Comparison of ENCODE assay signal across 23 cellular contexts in genomic region chr11:76307978-76308747, GRCh38.
DNase-seq lines count a peak whose midpoint lies in the region; ATAC-seq, FAIRE-seq and TF ChIP-seq lines count a peak whose summit lies in the region.
"Had no signal": no experiment of that assay in that cellular context is flagged by ENCODE, and none has a peak within 500 bp of the region (broad histone marks: within the 10 kb centered on the region; RNA-seq: fewer than 3 reads in every experiment).

No MANE protein-coding gene starts in this region.

- no peak overlapping the region for H3K27ac Mint-ChIP-seq in GM23338
- H3K27ac Mint-ChIP-seq in stimulated activated memory B cell treated with anti-CD40 and anti-IgM and Interleukin-4, amounts not matched to agents 10 μg/mL and 1 μg/mL and 100 μg/mL, for 72 hours, result no peak overlapping the region
- H3K27ac Mint-ChIP-seq: IgD-negative memory B cell had no signal

- no peaks in the 10 kb centered on the region for H4K20me1 ChIP-seq in GM23338 (replicated peaks; ENCODE audit: insufficient read depth)
- H4K20me1 ChIP-seq in K562 (replicated peaks; ENCODE audit: control insufficient read depth, insufficient read depth, low read length), result 0 out of 2 replicates have a peak, but pooled peaks cover 2% of the 10 kb centered on the region
- no peaks in the 10 kb centered on the region for H4K20me1 ChIP-seq in osteoblast (ENCODE audit: insufficient read depth, low read length)
- H4K20me1 ChIP-seq in OCI-LY7 (ENCODE audit: insufficient read depth, low read length), result no peaks in the 10 kb centered on the region

- TF ChIP-seq EP300 in K562 (IDR thresholded peaks at IDR 0.05; ENCODE audit: low read length), result no peak

- DNase-seq in GM23338 (ENCODE audit: low spot score), result no peak
- DNase-seq in HTR-8/SVneo (ENCODE audit: insufficient read length, low spot score), result no peak
- no peak for DNase-seq in K562 (ENCODE audit: extremely low read depth in 1 of 4, low spot score in 3 of 4)
- peak; percentile 47 for DNase-seq in osteoblast (ENCODE audit: insufficient read length, low spot score, missing footprints)
- DNase-seq in OCI-LY7 (ENCODE audit: low spot score), result no peak
- DNase-seq: BE2C; C1 segment of cervical spinal cord; Caco-2; CD4-positive, CD25-positive, alpha-beta regulatory T cell; DMS153; DMS79; GDM1; GM23248 had no signal

- ATAC-seq in GM23338, result peak; percentile 56
- no peak for ATAC-seq in K562
- no peak for ATAC-seq in stimulated activated memory B cell treated with anti-CD40 and anti-IgM and Interleukin-4, amounts not matched to agents 10 μg/mL and 1 μg/mL and 100 μg/mL, for 72 hours
- no peak for ATAC-seq in SK-N-SH treated with all-trans-retinoic acid at 6 μM for 48 hours
- ATAC-seq: HCT116, HepG2 had no signal

- no peaks in the 10 kb centered on the region for H3F3A ChIP-seq in GM23338 (replicated peaks; ENCODE audit: low read depth)

- H3K27me3 Mint-ChIP-seq in GM23338 (ENCODE audit: insufficient read depth, low read depth, poor library complexity), result peaks cover 14% of the 10 kb centered on the region
- peaks cover 28% of the 10 kb centered on the region for H3K27me3 Mint-ChIP-seq in stimulated activated memory B cell treated with anti-CD40 and anti-IgM and Interleukin-4, amounts not matched to agents 10 μg/mL and 1 μg/mL and 100 μg/mL, for 72 hours

- FAIRE-seq in HTR-8/SVneo (lab: Jason Lieb, UNC), result peak; percentile 33
- no peak for FAIRE-seq in K562 (lab: Jason Lieb, UNC)
- FAIRE-seq: D721Med, GM12892, GM18507, H54, HepG2 had no signal

- H3K9me1 ChIP-seq in K562 (ENCODE audit: control insufficient read depth, insufficient read depth, low read length), result no peaks in the 10 kb centered on the region

- H3K79me2 ChIP-seq in GM23338 (replicated peaks; ENCODE audit: insufficient read depth) (no peaks in the 10 kb centered on the region), K562 (ENCODE audit: control insufficient read depth, insufficient read depth, low read length) (no peaks in the 10 kb centered on the region), osteoblast (ENCODE audit: insufficient read depth, low read length) (no peaks in the 10 kb centered on the region), OCI-LY7 (ENCODE audit: insufficient read depth, low read depth, low read length) (no peaks in the 10 kb centered on the region)

- BruUV-seq in K562 (replicated peaks; lab: Mats Ljungman, UMichigan) (no TSS peak), OCI-LY7 (replicated peaks; lab: Mats Ljungman, UMichigan) (no TSS peak)

- H3K27ac ChIP-seq in GM23338 (ENCODE audit: low read depth), result no peak overlapping the region
- no peak overlapping the region for H3K27ac ChIP-seq in K562 (ENCODE audit: extremely low read depth, low read depth, low read length)
- no peak overlapping the region for H3K27ac ChIP-seq in osteoblast (ENCODE audit: low read depth, low read length)
- no peak overlapping the region for H3K27ac ChIP-seq in OCI-LY7 (ENCODE audit: low read depth, low read length, poor library complexity, severe bottlenecking)
- H3K27ac ChIP-seq: GM23248 had no signal

- no peaks in the 10 kb centered on the region for H3K36me3 Mint-ChIP-seq in GM23338 (ENCODE audit: low read depth)
- H3K36me3 Mint-ChIP-seq in stimulated activated memory B cell treated with anti-CD40 and anti-IgM and Interleukin-4, amounts not matched to agents 10 μg/mL and 1 μg/mL and 100 μg/mL, for 72 hours, result no peaks in the 10 kb centered on the region
- H3K36me3 Mint-ChIP-seq: CD8-positive, alpha-beta memory T cell had no signal

- H3K4me3 ChIP-seq in GM23338, result no peak overlapping the region
- H3K4me3 ChIP-seq in K562, result no peak overlapping the region
- no peak overlapping the region for H3K4me3 ChIP-seq in osteoblast (ENCODE audit: insufficient read depth, low read length)
- no peak overlapping the region for H3K4me3 ChIP-seq in OCI-LY7 (ENCODE audit: low read depth, low read length, poor library complexity, severe bottlenecking)
- H3K4me3 ChIP-seq: GM23248 had no signal

- H2AFZ ChIP-seq in GM23338 (no peak overlapping the region), K562 (ENCODE audit: low read depth, low read length) (no peak overlapping the region), osteoblast (ENCODE audit: low read length) (no peak overlapping the region), OCI-LY7 (ENCODE audit: low read length) (no peak overlapping the region)
- H2AFZ ChIP-seq: GM23248 had no signal

- in situ Hi-C loops in K562 (cut with MboI), result no loop called here

- WGBS in K562 (ENCODE audit: insufficient coverage, low coverage, missing lambda C conversion rate), result 6% methylated on average over 6 of the region's 6 CpGs

- peaks cover 12% of the 10 kb centered on the region for H3K4me1 Mint-ChIP-seq in GM23338
- H3K4me1 Mint-ChIP-seq in stimulated activated memory B cell treated with anti-CD40 and anti-IgM and Interleukin-4, amounts not matched to agents 10 μg/mL and 1 μg/mL and 100 μg/mL, for 72 hours, result no peaks in the 10 kb centered on the region
- H3K4me1 Mint-ChIP-seq: CD8-positive, alpha-beta memory T cell; IgD-negative memory B cell had no signal

- H3K4me2 ChIP-seq in GM23338 (no peak overlapping the region), K562 (ENCODE audit: insufficient read depth, low read length) (no peak overlapping the region), osteoblast (ENCODE audit: insufficient read depth, low read length) (no peak overlapping the region), OCI-LY7 (ENCODE audit: low read length) (no peak overlapping the region)

- no peaks in the 10 kb centered on the region for H3K27me3 ChIP-seq in GM23338 (ENCODE audit: insufficient read depth)
- H3K27me3 ChIP-seq in K562 (ENCODE audit: control insufficient read depth in 2 of 2, insufficient read depth in 2 of 2, low read length in 2 of 2), result peaks cover 20 to 57% of the 10 kb centered on the region in 2 experiments
- H3K27me3 ChIP-seq in osteoblast (ENCODE audit: insufficient read depth, low read length), result peaks cover 12% of the 10 kb centered on the region
- H3K27me3 ChIP-seq: BE2C had no signal

- TF ChIP-seq RAD21 in K562 (CRISPR knock-in tag; conservative IDR thresholded peaks at IDR 0.05 in 1 of 2, IDR thresholded peaks at IDR 0.05 in 1 of 2), result no peak

- H3K4me1 ChIP-seq in GM23338 (ENCODE audit: insufficient read depth), result peaks cover 10% of the 10 kb centered on the region
- H3K4me1 ChIP-seq in K562 (replicated peaks in 1 of 2; ENCODE audit: control insufficient read depth in 2 of 2, insufficient read depth in 2 of 2, low read length in 2 of 2), result no peaks in the 10 kb centered on the region; a peak in 1 of 5 replicates
- no peaks in the 10 kb centered on the region for H3K4me1 ChIP-seq in osteoblast (ENCODE audit: insufficient read depth, low read length)
- no peaks in the 10 kb centered on the region for H3K4me1 ChIP-seq in OCI-LY7 (ENCODE audit: insufficient read depth, low read length, poor library complexity, severe bottlenecking)
- H3K4me1 ChIP-seq: BE2C, Caco-2 had no signal

- CTCF ChIA-PET in K562 (lab: Yijun Ruan, JAX; ENCODE audit: low intra/inter-chr PET ratio) (no interaction called here), OCI-LY7 (lab: Charles Lee; ENCODE audit: unreplicated experiment) (no interaction called here)

- H3K9me3 Mint-ChIP-seq in GM23338, result no peaks in the 10 kb centered on the region
- H3K9me3 Mint-ChIP-seq in stimulated activated memory B cell treated with anti-CD40 and anti-IgM and Interleukin-4, amounts not matched to agents 10 μg/mL and 1 μg/mL and 100 μg/mL, for 72 hours, result no peaks in the 10 kb centered on the region
- H3K9me3 Mint-ChIP-seq: CD4-positive, CD25-positive, alpha-beta regulatory T cell; CD8-positive, alpha-beta memory T cell; IgD-negative memory B cell had no signal

- TF ChIP-seq POLR2A in K562 (conservative IDR thresholded peaks at IDR 0.05), result no peak

- no peaks in the 10 kb centered on the region for H3K9me3 ChIP-seq in K562 (replicated peaks; ENCODE audit: control insufficient read depth, insufficient read depth, low read depth, low read length)
- H3K9me3 ChIP-seq in osteoblast (ENCODE audit: low read depth, low read length), result no peaks in the 10 kb centered on the region
- H3K9me3 ChIP-seq in OCI-LY7 (ENCODE audit: low read length), result no peaks in the 10 kb centered on the region
- H3K9me3 ChIP-seq: BE2C, Caco-2 had no signal

- no peaks in the 10 kb centered on the region for H3K36me3 ChIP-seq in GM23338 (ENCODE audit: insufficient read depth)
- no peaks in the 10 kb centered on the region for H3K36me3 ChIP-seq in K562 (ENCODE audit: control insufficient read depth, insufficient read depth, low read length)
- no peaks in the 10 kb centered on the region for H3K36me3 ChIP-seq in osteoblast (ENCODE audit: insufficient read depth, low read length)
- H3K36me3 ChIP-seq in OCI-LY7 (ENCODE audit: insufficient read depth, low read length), result no peaks in the 10 kb centered on the region
- H3K36me3 ChIP-seq: BE2C had no signal

- no peak overlapping the region for H3K4me3 Mint-ChIP-seq in GM23338
- no peak overlapping the region for H3K4me3 Mint-ChIP-seq in stimulated activated memory B cell treated with anti-CD40 and anti-IgM and Interleukin-4, amounts not matched to agents 10 μg/mL and 1 μg/mL and 100 μg/mL, for 72 hours
- H3K4me3 Mint-ChIP-seq: CD4-positive, CD25-positive, alpha-beta regulatory T cell; CD8-positive, alpha-beta memory T cell; IgD-negative memory B cell had no signal

- H3K9me2 ChIP-seq in GM23338 (ENCODE audit: insufficient read depth) (no peaks in the 10 kb centered on the region), OCI-LY7 (ENCODE audit: insufficient read depth, low read length) (no peaks in the 10 kb centered on the region)

- TF ChIP-seq CTCF in GM23338 (conservative IDR thresholded peaks at IDR 0.05; ENCODE audit: low read depth in 2 of 2), result no peak
- no peak for TF ChIP-seq CTCF in K562 (IDR thresholded peaks at IDR 0.05 in 2 of 3, conservative IDR thresholded peaks at IDR 0.05 in 1 of 3; ENCODE audit: insufficient read depth in 2 of 3, low read depth in 1 of 3, low read length in 3 of 3)
- no peak for TF ChIP-seq CTCF in osteoblast (IDR thresholded peaks at IDR 0.05; ENCODE audit: extremely low read depth, low read depth, low read length)
- TF ChIP-seq CTCF in OCI-LY7 (conservative IDR thresholded peaks at IDR 0.05; ENCODE audit: low read length), result no peak

- no peak overlapping the region for H3K9ac ChIP-seq in K562 (ENCODE audit: insufficient read depth in 1 of 2, low read depth in 2 of 2, low read length in 2 of 2)
- H3K9ac ChIP-seq: GM23248 had no signal

- intact Hi-C loops in K562 (cut with micrococcal nuclease), result no loop called here
- intact Hi-C loops in OCI-LY7 (cut with micrococcal nuclease; ENCODE audit: unreplicated experiment), result no loop called here

- POLR2A ChIA-PET in K562 (lab: Yijun Ruan, JAX) (interaction anchor here (0.6 to 1.3 kb wide), 2 partner anchors 9 to 105 kb away, joined by 3 to 4 read pairs; no protein-coding TSS in a partner anchor), OCI-LY7 (lab: Charles Lee) (no interaction called here)

TF ChIP-seq in GM23338, 12 proteins besides CTCF, POLR2A, EP300 and RAD21 (continues in another document):
- TF ChIP-seq ZNF331 (CRISPR knock-in tag; IDR thresholded peaks at IDR 0.05; ENCODE audit: low read depth), result no peak

TF ChIP-seq in K562, 482 proteins besides CTCF, POLR2A, EP300 and RAD21 (continues in another document):
- TF ChIP-seq SP1 (CRISPR knock-in tag; IDR thresholded peaks at IDR 0.05), result no peak
